1 cellular context compared by ENCODE assay signal in genomic region chr4:98573791-98574190, GRCh38.
TF ChIP-seq lines count a peak whose summit lies in the region.

No MANE protein-coding gene starts in this region.

TF ChIP-seq in WTC11, 78 proteins besides CTCF, POLR2A, EP300 and RAD21 (continued from another document):
- no peak for TF ChIP-seq PREB (CRISPR knock-in tag; IDR thresholded peaks at IDR 0.05; ENCODE audit: borderline replicate concordance)
- TF ChIP-seq ESRRA (CRISPR knock-in tag; IDR thresholded peaks at IDR 0.05; ENCODE audit: borderline replicate concordance): no peak
- TF ChIP-seq, protein P1, sequence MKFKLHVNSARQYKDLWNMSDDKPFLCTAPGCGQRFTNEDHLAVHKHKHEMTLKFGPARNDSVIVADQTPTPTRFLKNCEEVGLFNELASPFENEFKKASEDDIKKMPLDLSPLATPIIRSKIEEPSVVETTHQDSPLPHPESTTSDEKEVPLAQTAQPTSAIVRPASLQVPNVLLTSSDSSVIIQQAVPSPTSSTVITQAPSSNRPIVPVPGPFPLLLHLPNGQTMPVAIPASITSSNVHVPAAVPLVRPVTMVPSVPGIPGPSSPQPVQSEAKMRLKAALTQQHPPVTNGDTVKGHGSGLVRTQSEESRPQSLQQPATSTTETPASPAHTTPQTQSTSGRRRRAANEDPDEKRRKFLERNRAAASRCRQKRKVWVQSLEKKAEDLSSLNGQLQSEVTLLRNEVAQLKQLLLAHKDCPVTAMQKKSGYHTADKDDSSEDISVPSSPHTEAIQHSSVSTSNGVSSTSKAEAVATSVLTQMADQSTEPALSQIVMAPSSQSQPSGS (CRISPR knock-in tag; IDR thresholded peaks at IDR 0.05; ENCODE audit: borderline replicate concordance, low read depth): no peak
- TF ChIP-seq TP53 (CRISPR knock-in tag; IDR thresholded peaks at IDR 0.05): no peak
- no peak for TF ChIP-seq RELA (CRISPR knock-in tag; IDR thresholded peaks at IDR 0.05; ENCODE audit: borderline replicate concordance)
- TF ChIP-seq, protein P2, sequence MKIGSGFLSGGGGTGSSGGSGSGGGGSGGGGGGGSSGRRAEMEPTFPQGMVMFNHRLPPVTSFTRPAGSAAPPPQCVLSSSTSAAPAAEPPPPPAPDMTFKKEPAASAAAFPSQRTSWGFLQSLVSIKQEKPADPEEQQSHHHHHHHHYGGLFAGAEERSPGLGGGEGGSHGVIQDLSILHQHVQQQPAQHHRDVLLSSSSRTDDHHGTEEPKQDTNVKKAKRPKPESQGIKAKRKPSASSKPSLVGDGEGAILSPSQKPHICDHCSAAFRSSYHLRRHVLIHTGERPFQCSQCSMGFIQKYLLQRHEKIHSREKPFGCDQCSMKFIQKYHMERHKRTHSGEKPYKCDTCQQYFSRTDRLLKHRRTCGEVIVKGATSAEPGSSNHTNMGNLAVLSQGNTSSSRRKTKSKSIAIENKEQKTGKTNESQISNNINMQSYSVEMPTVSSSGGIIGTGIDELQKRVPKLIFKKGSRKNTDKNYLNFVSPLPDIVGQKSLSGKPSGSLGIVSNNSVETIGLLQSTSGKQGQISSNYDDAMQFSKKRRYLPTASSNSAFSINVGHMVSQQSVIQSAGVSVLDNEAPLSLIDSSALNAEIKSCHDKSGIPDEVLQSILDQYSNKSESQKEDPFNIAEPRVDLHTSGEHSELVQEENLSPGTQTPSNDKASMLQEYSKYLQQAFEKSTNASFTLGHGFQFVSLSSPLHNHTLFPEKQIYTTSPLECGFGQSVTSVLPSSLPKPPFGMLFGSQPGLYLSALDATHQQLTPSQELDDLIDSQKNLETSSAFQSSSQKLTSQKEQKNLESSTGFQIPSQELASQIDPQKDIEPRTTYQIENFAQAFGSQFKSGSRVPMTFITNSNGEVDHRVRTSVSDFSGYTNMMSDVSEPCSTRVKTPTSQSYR (CRISPR knock-in tag; IDR thresholded peaks at IDR 0.05): no peak
- TF ChIP-seq, protein P3, sequence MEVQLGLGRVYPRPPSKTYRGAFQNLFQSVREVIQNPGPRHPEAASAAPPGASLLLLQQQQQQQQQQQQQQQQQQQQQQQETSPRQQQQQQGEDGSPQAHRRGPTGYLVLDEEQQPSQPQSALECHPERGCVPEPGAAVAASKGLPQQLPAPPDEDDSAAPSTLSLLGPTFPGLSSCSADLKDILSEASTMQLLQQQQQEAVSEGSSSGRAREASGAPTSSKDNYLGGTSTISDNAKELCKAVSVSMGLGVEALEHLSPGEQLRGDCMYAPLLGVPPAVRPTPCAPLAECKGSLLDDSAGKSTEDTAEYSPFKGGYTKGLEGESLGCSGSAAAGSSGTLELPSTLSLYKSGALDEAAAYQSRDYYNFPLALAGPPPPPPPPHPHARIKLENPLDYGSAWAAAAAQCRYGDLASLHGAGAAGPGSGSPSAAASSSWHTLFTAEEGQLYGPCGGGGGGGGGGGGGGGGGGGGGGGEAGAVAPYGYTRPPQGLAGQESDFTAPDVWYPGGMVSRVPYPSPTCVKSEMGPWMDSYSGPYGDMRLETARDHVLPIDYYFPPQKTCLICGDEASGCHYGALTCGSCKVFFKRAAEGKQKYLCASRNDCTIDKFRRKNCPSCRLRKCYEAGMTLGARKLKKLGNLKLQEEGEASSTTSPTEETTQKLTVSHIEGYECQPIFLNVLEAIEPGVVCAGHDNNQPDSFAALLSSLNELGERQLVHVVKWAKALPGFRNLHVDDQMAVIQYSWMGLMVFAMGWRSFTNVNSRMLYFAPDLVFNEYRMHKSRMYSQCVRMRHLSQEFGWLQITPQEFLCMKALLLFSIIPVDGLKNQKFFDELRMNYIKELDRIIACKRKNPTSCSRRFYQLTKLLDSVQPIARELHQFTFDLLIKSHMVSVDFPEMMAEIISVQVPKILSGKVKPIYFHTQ (CRISPR knock-in tag; IDR thresholded peaks at IDR 0.05): no peak
- TF ChIP-seq, protein P4, sequence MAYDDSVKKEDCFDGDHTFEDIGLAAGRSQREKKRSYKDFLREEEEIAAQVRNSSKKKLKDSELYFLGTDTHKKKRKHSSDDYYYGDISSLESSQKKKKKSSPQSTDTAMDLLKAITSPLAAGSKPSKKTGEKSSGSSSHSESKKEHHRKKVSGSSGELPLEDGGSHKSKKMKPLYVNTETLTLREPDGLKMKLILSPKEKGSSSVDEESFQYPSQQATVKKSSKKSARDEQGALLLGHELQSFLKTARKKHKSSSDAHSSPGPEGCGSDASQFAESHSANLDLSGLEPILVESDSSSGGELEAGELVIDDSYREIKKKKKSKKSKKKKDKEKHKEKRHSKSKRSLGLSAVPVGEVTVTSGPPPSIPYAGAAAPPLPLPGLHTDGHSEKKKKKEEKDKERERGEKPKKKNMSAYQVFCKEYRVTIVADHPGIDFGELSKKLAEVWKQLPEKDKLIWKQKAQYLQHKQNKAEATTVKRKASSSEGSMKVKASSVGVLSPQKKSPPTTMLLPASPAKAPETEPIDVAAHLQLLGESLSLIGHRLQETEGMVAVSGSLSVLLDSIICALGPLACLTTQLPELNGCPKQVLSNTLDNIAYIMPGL (CRISPR knock-in tag; IDR thresholded peaks at IDR 0.05): no peak
- no peak for TF ChIP-seq ZMAT4 (CRISPR knock-in tag; IDR thresholded peaks at IDR 0.05)
- TF ChIP-seq, protein P5, sequence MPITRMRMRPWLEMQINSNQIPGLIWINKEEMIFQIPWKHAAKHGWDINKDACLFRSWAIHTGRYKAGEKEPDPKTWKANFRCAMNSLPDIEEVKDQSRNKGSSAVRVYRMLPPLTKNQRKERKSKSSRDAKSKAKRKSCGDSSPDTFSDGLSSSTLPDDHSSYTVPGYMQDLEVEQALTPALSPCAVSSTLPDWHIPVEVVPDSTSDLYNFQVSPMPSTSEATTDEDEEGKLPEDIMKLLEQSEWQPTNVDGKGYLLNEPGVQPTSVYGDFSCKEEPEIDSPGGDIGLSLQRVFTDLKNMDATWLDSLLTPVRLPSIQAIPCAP (CRISPR knock-in tag; IDR thresholded peaks at IDR 0.05): no peak
- no peak for TF ChIP-seq AFF4 (CRISPR knock-in tag; IDR thresholded peaks at IDR 0.05; ENCODE audit: borderline replicate concordance)
- TF ChIP-seq ZNF532 (CRISPR knock-in tag; IDR thresholded peaks at IDR 0.05; ENCODE audit: borderline replicate concordance): no peak
- no peak for TF ChIP-seq CREB1 (CRISPR knock-in tag; IDR thresholded peaks at IDR 0.05)
- no peak for TF ChIP-seq ZSCAN18 (CRISPR knock-in tag; IDR thresholded peaks at IDR 0.05)
- TF ChIP-seq GRHL2 (CRISPR knock-in tag; IDR thresholded peaks at IDR 0.05; ENCODE audit: insufficient replicate concordance, severe bottlenecking): no peak
